9 cellular contexts compared by ENCODE assay signal in genomic region chr11:65606876-65607613, GRCh38. TPM values are rescaled to one million over a fixed set of nuclear protein-coding genes. Genes with fewer than 3 reads are reported as not detected.
DNase-seq lines count a peak whose midpoint lies in the region; ATAC-seq and TF ChIP-seq lines count a peak whose summit lies in the region.
"Had no signal": no experiment of that assay in that cellular context is flagged by ENCODE, and none has a peak within 500 bp of the region (broad histone marks: within the 10 kb centered on the region; RNA-seq: fewer than 3 reads in every experiment).

No MANE protein-coding gene starts in this region.

- DNase-seq in BE2C (peak; percentile 94), NCI-H226 (peak; percentile 13), left lobe of liver (ENCODE audit: low spot score) (no peak), NCI-H187 (lab: John Stamatoyannopoulos, UW) (no peak), cortex of kidney (lab: John Stamatoyannopoulos, UW) (no peak)
- DNase-seq in stimulated activated naive CD8-positive, alpha-beta T cell treated with anti-CD3 and anti-CD28 coated beads, Interleukin-15, amount 100 ng/mL, for 72 hours, result no peak
- no peak for DNase-seq in activated CD4-positive, CD25-positive, alpha-beta regulatory T cell treated with anti-CD3 and anti-CD28 coated beads, Interleukin-2, amount 50 U/mL, for 72 hours

- peak overlapping the region; percentile 56 for H3K27ac ChIP-seq in duodenal mucosa (ENCODE audit: low read depth, low read length)

- ATAC-seq in left lobe of liver, result peak; percentile 56
- peak; percentile 66 for ATAC-seq in stimulated activated naive CD8-positive, alpha-beta T cell treated with anti-CD3 and anti-CD28 coated beads, Interleukin-15, amount 100 ng/mL, for 72 hours

- no peaks in the 10 kb centered on the region for H3K27me3 Mint-ChIP-seq in stimulated activated naive CD8-positive, alpha-beta T cell treated with anti-CD3 and anti-CD28 coated beads, Interleukin-15, amount 100 ng/mL, for 72 hours
- H3K27me3 Mint-ChIP-seq: central memory CD8-positive, alpha-beta T cell had no signal

- no peak overlapping the region for H3K4me3 Mint-ChIP-seq in stimulated activated naive CD8-positive, alpha-beta T cell treated with anti-CD3 and anti-CD28 coated beads, Interleukin-15, amount 100 ng/mL, for 72 hours
- H3K4me3 Mint-ChIP-seq: central memory CD8-positive, alpha-beta T cell had no signal

- H3K4me1 ChIP-seq in BE2C (0 out of 2 replicates have a peak, but pooled peaks cover 2% of the 10 kb centered on the region), duodenal mucosa (ENCODE audit: control insufficient read depth in 1 of 2, insufficient read depth in 2 of 2, low read length in 2 of 2) (peaks cover 17 to 36% of the 10 kb centered on the region in 2 donors)

- no peaks in the 10 kb centered on the region for H3K27me3 ChIP-seq in BE2C
- no peaks in the 10 kb centered on the region for H3K27me3 ChIP-seq in duodenal mucosa (ENCODE audit: control insufficient read depth in 1 of 2, insufficient read depth in 2 of 2, low read length in 2 of 2)

- H3K4me3 ChIP-seq in BE2C (ENCODE audit: low read depth, low read length) (peak overlapping the region; percentile 14; the same call in 1 of the 2 replicates), duodenal mucosa (ENCODE audit: low read depth in 1 of 2, low read length in 2 of 2) (peak overlapping the region in 1 of 2 donors; percentile 13)

- no peak for TF ChIP-seq CTCF in BE2C (IDR thresholded peaks at IDR 0.05; ENCODE audit: low read depth, low read length)

- no peaks in the 10 kb centered on the region for H3K9me3 Mint-ChIP-seq in stimulated activated naive CD8-positive, alpha-beta T cell treated with anti-CD3 and anti-CD28 coated beads, Interleukin-15, amount 100 ng/mL, for 72 hours
- H3K9me3 Mint-ChIP-seq: central memory CD8-positive, alpha-beta T cell had no signal

- H3K36me3 ChIP-seq in BE2C (no peaks in the 10 kb centered on the region), duodenal mucosa (ENCODE audit: control insufficient read depth in 1 of 2, insufficient read depth in 2 of 2, low read length in 2 of 2) (peaks cover 29 to 73% of the 10 kb centered on the region in 2 donors)

- no peaks in the 10 kb centered on the region for H3K9me3 ChIP-seq in BE2C
- H3K9me3 ChIP-seq in duodenal mucosa (ENCODE audit: control insufficient read depth in 1 of 2, low read length in 2 of 2), result no peaks in the 10 kb centered on the region

- no peak overlapping the region for H3K27ac Mint-ChIP-seq in stimulated activated naive CD8-positive, alpha-beta T cell treated with anti-CD3 and anti-CD28 coated beads, Interleukin-15, amount 100 ng/mL, for 72 hours

- no peak overlapping the region for H3K9ac ChIP-seq in duodenal mucosa (ENCODE audit: low read depth in 1 of 2, low read length in 2 of 2)

- peaks cover 38% of the 10 kb centered on the region for H3K4me1 Mint-ChIP-seq in stimulated activated naive CD8-positive, alpha-beta T cell treated with anti-CD3 and anti-CD28 coated beads, Interleukin-15, amount 100 ng/mL, for 72 hours

RNA-seq across cellular contexts. Expression of gene MAP3K11, which starts 7.0 kb away (rescaled TPM):
- 38.5 TPM for polyA plus RNA-seq in BE2C (2012; ENCODE audit: insufficient read depth, insufficient read length, low read depth)
- total RNA-seq in left lobe of liver, result 85.4 TPM

RNA-seq across cellular contexts. Expression of gene PCNX3, which starts 8.5 kb away (rescaled TPM):
- polyA plus RNA-seq in BE2C (2012; ENCODE audit: insufficient read depth, insufficient read length, low read depth), result 84.2 TPM
- total RNA-seq in left lobe of liver, result 16.8 TPM

RNA-seq across cellular contexts. Expression of gene KCNK7, which starts 11.4 kb away (rescaled TPM):
- 2.2 TPM for polyA plus RNA-seq in BE2C (2012; ENCODE audit: insufficient read depth, insufficient read length, low read depth)
- total RNA-seq in left lobe of liver, result not detected

RNA-seq across cellular contexts. Expression of gene SIPA1, which starts 30.9 kb away (rescaled TPM):
- 10.8 TPM for polyA plus RNA-seq in BE2C (2012; ENCODE audit: insufficient read depth, insufficient read length, low read depth)
- 29.5 TPM for total RNA-seq in left lobe of liver

RNA-seq across cellular contexts. Expression of gene EHBP1L1, which starts 31.2 kb away (rescaled TPM):
- polyA plus RNA-seq in BE2C (2012; ENCODE audit: insufficient read depth, insufficient read length, low read depth), result 3.9 TPM
- 13.5 TPM for total RNA-seq in left lobe of liver

Comparison
In these comparisons a context has a peak if more than half of its experiments do, and no peak if none do; other contexts are left out.
1. DNase-seq: peak in BE2C (single experiment) and NCI-H226 (single experiment); none in left lobe of liver (single experiment), stimulated activated naive CD8-positive, alpha-beta T cell treated with anti-CD3 and anti-CD28 coated beads, Interleukin-15, amount 100 ng/mL, for 72 hours (0 of 2), NCI-H187 (0 of 2), cortex of kidney (single experiment) and activated CD4-positive, CD25-positive, alpha-beta regulatory T cell treated with anti-CD3 and anti-CD28 coated beads, Interleukin-2, amount 50 U/mL, for 72 hours (single experiment).